In the genomic region with DNA sequence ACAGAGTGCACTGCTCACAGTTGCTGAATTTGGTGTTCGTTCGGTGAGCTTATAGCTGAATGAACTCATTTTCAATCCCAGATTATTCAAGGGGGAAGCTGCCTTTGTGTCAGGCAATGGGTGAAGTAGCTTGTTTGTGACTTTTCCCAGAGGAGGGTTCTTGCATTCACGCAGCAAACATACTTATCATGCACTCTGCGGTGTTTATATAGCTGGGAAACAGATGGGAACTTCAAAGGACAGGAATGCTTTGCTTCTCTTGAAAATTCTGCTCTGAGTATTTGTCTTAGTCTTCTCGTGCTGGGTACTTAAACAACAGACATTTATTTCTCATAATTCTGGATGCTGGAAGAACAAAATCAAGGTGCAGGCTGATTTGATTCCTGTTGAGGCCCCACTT, we compare ENCODE assay signal across 1 cellular context.
TF ChIP-seq lines count a peak whose summit lies in the region.

No MANE protein-coding gene starts in this region.

TF ChIP-seq in GM23338, 12 proteins besides CTCF, POLR2A, EP300 and RAD21 (continued from another document):
- TF ChIP-seq, protein P1, sequence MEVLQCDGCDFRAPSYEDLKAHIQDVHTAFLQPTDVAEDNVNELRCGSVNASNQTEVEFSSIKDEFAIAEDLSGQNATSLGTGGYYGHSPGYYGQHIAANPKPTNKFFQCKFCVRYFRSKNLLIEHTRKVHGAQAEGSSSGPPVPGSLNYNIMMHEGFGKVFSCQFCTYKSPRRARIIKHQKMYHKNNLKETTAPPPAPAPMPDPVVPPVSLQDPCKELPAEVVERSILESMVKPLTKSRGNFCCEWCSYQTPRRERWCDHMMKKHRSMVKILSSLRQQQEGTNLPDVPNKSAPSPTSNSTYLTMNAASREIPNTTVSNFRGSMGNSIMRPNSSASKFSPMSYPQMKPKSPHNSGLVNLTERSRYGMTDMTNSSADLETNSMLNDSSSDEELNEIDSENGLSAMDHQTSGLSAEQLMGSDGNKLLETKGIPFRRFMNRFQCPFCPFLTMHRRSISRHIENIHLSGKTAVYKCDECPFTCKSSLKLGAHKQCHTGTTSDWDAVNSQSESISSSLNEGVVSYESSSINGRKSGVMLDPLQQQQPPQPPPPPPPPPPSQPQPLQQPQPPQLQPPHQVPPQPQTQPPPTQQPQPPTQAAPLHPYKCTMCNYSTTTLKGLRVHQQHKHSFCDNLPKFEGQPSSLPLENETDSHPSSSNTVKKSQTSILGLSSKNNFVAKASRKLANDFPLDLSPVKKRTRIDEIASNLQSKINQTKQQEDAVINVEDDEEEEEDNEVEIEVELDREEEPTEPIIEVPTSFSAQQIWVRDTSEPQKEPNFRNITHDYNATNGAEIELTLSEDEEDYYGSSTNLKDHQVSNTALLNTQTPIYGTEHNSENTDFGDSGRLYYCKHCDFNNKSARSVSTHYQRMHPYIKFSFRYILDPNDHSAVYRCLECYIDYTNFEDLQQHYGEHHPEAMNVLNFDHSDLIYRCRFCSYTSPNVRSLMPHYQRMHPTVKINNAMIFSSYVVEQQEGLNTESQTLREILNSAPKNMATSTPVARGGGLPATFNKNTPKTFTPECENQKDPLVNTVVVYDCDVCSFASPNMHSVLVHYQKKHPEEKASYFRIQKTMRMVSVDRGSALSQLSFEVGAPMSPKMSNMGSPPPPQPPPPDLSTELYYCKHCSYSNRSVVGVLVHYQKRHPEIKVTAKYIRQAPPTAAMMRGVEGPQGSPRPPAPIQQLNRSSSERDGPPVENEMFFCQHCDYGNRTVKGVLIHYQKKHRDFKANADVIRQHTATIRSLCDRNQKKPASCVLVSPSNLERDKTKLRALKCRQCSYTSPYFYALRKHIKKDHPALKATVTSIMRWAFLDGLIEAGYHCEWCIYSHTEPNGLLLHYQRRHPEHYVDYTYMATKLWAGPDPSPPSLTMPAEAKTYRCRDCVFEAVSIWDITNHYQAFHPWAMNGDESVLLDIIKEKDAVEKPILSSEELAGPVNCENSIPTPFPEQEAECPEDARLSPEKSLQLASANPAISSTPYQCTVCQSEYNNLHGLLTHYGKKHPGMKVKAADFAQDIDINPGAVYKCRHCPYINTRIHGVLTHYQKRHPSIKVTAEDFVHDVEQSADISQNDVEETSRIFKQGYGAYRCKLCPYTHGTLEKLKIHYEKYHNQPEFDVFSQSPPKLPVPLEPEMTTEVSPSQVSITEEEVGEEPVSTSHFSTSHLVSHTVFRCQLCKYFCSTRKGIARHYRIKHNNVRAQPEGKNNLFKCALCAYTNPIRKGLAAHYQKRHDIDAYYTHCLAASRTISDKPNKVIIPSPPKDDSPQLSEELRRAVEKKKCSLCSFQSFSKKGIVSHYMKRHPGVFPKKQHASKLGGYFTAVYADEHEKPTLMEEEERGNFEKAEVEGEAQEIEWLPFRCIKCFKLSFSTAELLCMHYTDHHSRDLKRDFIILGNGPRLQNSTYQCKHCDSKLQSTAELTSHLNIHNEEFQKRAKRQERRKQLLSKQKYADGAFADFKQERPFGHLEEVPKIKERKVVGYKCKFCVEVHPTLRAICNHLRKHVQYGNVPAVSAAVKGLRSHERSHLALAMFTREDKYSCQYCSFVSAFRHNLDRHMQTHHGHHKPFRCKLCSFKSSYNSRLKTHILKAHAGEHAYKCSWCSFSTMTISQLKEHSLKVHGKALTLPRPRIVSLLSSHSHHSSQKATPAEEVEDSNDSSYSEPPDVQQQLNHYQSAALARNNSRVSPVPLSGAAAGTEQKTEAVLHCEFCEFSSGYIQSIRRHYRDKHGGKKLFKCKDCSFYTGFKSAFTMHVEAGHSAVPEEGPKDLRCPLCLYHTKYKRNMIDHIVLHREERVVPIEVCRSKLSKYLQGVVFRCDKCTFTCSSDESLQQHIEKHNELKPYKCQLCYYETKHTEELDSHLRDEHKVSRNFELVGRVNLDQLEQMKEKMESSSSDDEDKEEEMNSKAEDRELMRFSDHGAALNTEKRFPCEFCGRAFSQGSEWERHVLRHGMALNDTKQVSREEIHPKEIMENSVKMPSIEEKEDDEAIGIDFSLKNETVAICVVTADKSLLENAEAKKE (CRISPR knock-in tag; IDR thresholded peaks at IDR 0.05), result no peak
- TF ChIP-seq EZH2phosphoT487 (IDR thresholded peaks at IDR 0.05; ENCODE audit: unreplicated experiment) (no peak), STAT1 (IDR thresholded peaks at IDR 0.05; ENCODE audit: unreplicated experiment) (no peak), NANOG (IDR thresholded peaks at IDR 0.05; ENCODE audit: borderline replicate concordance) (no peak), ZNF331 (CRISPR knock-in tag; IDR thresholded peaks at IDR 0.05; ENCODE audit: low read depth) (no peak), POLR2AphosphoS5 (IDR thresholded peaks at IDR 0.05; ENCODE audit: low read depth) (no peak), EZH2 (IDR thresholded peaks at IDR 0.05; ENCODE audit: low read depth, unreplicated experiment) (no peak), ZNF114 (CRISPR knock-in tag; IDR thresholded peaks at IDR 0.05) (no peak)
- TF ChIP-seq, protein P2, sequence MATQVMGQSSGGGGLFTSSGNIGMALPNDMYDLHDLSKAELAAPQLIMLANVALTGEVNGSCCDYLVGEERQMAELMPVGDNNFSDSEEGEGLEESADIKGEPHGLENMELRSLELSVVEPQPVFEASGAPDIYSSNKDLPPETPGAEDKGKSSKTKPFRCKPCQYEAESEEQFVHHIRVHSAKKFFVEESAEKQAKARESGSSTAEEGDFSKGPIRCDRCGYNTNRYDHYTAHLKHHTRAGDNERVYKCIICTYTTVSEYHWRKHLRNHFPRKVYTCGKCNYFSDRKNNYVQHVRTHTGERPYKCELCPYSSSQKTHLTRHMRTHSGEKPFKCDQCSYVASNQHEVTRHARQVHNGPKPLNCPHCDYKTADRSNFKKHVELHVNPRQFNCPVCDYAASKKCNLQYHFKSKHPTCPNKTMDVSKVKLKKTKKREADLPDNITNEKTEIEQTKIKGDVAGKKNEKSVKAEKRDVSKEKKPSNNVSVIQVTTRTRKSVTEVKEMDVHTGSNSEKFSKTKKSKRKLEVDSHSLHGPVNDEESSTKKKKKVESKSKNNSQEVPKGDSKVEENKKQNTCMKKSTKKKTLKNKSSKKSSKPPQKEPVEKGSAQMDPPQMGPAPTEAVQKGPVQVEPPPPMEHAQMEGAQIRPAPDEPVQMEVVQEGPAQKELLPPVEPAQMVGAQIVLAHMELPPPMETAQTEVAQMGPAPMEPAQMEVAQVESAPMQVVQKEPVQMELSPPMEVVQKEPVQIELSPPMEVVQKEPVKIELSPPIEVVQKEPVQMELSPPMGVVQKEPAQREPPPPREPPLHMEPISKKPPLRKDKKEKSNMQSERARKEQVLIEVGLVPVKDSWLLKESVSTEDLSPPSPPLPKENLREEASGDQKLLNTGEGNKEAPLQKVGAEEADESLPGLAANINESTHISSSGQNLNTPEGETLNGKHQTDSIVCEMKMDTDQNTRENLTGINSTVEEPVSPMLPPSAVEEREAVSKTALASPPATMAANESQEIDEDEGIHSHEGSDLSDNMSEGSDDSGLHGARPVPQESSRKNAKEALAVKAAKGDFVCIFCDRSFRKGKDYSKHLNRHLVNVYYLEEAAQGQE (IDR thresholded peaks at IDR 0.05; ENCODE audit: unreplicated experiment), result no peak
